ENCODE assay signal across 24 cellular contexts in genomic region chr1:160076295-160076694, GRCh38. TPM values are rescaled to one million over a fixed set of nuclear protein-coding genes. Genes with fewer than 3 reads are reported as not detected.
DNase-seq lines count a peak whose midpoint lies in the region; ATAC-seq, FAIRE-seq and TF ChIP-seq lines count a peak whose summit lies in the region.
"Had no signal": no experiment of that assay in that cellular context is flagged by ENCODE, and none has a peak within 500 bp of the region (broad histone marks: within the 10 kb centered on the region; RNA-seq: fewer than 3 reads in every experiment).

No MANE protein-coding gene starts in this region.

- H3K27me3 Mint-ChIP-seq in GM23338 (ENCODE audit: insufficient read depth, low read depth, poor library complexity) (peaks cover 6% of the 10 kb centered on the region), astrocyte (ENCODE audit: low read depth, unreplicated experiment) (peaks cover 55% of the 10 kb centered on the region)
- H3K27me3 Mint-ChIP-seq in activated CD8-positive, alpha-beta T cell treated with anti-CD3 and anti-CD28 coated beads for 36 hours, result peaks cover 48% of the 10 kb centered on the region

- H3K36me3 ChIP-seq in GM23338 (ENCODE audit: insufficient read depth) (no peaks in the 10 kb centered on the region), astrocyte (ENCODE audit: insufficient read depth, low read length) (no peaks in the 10 kb centered on the region), upper lobe of right lung (no peaks in the 10 kb centered on the region), MM.1S (replicated peaks; ENCODE audit: insufficient read depth, low read length) (no peaks in the 10 kb centered on the region)
- H3K36me3 ChIP-seq: BLaER1 treated with 17β-estradiol and CSF1 and Interleukin-3, amounts not matched to agents 10 nM and 100 nM; Peyer's patch; SJSA1 had no signal

- H4K20me1 ChIP-seq in GM23338 (replicated peaks; ENCODE audit: insufficient read depth) (no peaks in the 10 kb centered on the region), astrocyte (ENCODE audit: insufficient read depth, low read length) (no peaks in the 10 kb centered on the region), MM.1S (ENCODE audit: insufficient read depth, low read length) (no peaks in the 10 kb centered on the region)
- H4K20me1 ChIP-seq: BLaER1 treated with 17β-estradiol and CSF1 and Interleukin-3, amounts not matched to agents 10 nM and 100 nM had no signal

- no peak overlapping the region for H3K9ac ChIP-seq in astrocyte (ENCODE audit: low read length)
- H3K9ac ChIP-seq in MM.1S (ENCODE audit: low read length), result no peak overlapping the region
- H3K9ac ChIP-seq: BLaER1 treated with 17β-estradiol and CSF1 and Interleukin-3, amounts not matched to agents 10 nM and 100 nM; KMS-11 had no signal

- DNase-seq in GM23338 (ENCODE audit: low spot score) (no peak), astrocyte (ENCODE audit: low read depth) (peak; percentile 17), glomerular visceral epithelial cell (ENCODE audit: extremely low spot score) (peak; percentile 63), upper lobe of right lung (peak; percentile 3), MM.1S (no peak), DMS153 (lab: John Stamatoyannopoulos, UW) (no peak)
- no peak for DNase-seq in activated CD8-positive, alpha-beta T cell treated with anti-CD3 and anti-CD28 coated beads for 36 hours
- DNase-seq in stimulated activated CD4-positive, alpha-beta T cell treated with anti-CD3 and anti-CD28 coated beads, Interleukin-4, amount 100 ng/mL, for 24 hours, result no peak
- DNase-seq: ACHN; Calu3; CD8-positive, alpha-beta memory T cell; DMS79; IMR-90; NCI-H1694; NCI-H2081; NCI-H2171; NCI-H526 had no signal

- H3K4me1 Mint-ChIP-seq in GM23338, result peaks cover 2% of the 10 kb centered on the region; the same call in 2 of the 3 replicates
- H3K4me1 Mint-ChIP-seq in astrocyte (ENCODE audit: low read depth, unreplicated experiment), result peaks cover 4% of the 10 kb centered on the region
- peaks cover 22% of the 10 kb centered on the region for H3K4me1 Mint-ChIP-seq in activated CD8-positive, alpha-beta T cell treated with anti-CD3 and anti-CD28 coated beads for 36 hours (ENCODE audit: low read depth)

- 0 out of 2 replicates have a peak overlapping the region, but pooled peaks have one; percentile 35 for H2AFZ ChIP-seq in GM23338
- no peak overlapping the region for H2AFZ ChIP-seq in astrocyte (ENCODE audit: low read depth, low read length)
- H2AFZ ChIP-seq in MM.1S (ENCODE audit: low read length), result no peak overlapping the region

- H3K4me2 ChIP-seq in GM23338, result no peak overlapping the region
- no peak overlapping the region for H3K4me2 ChIP-seq in astrocyte (ENCODE audit: low read length)
- H3K4me2 ChIP-seq in MM.1S (ENCODE audit: low read depth, low read length), result no peak overlapping the region
- H3K4me2 ChIP-seq: KMS-11 had no signal

- CTCF ChIA-PET in activated CD8-positive, alpha-beta T cell treated with anti-CD3 and anti-CD28 coated beads for 36 hours (lab: Charles Lee), result interaction anchor here (4.4 to 33.7 kb wide), 4 partner anchors 8 to 69 kb away, joined by 38 to 693 read pairs (median 48); no protein-coding TSS in a partner anchor

- no peaks in the 10 kb centered on the region for H3K9me2 ChIP-seq in GM23338 (ENCODE audit: insufficient read depth)
- no peaks in the 10 kb centered on the region for H3K9me2 ChIP-seq in MM.1S (replicated peaks; ENCODE audit: insufficient read depth, low read length)

- intact Hi-C loops in upper lobe of right lung (cut with DNase I), result no loop called here
- intact Hi-C loops in activated CD8-positive, alpha-beta T cell treated with anti-CD3 and anti-CD28 coated beads for 36 hours (cut with micrococcal nuclease), result no loop called here

- H3K27me3 ChIP-seq in GM23338 (ENCODE audit: insufficient read depth), result peaks cover 46% of the 10 kb centered on the region
- H3K27me3 ChIP-seq in astrocyte (ENCODE audit: insufficient read depth, low read length), result peaks cover 39% of the 10 kb centered on the region
- H3K27me3 ChIP-seq in upper lobe of right lung, result peaks cover 39% of the 10 kb centered on the region
- H3K27me3 ChIP-seq in MM.1S (replicated peaks; ENCODE audit: insufficient read depth, low read length), result peaks cover 10% of the 10 kb centered on the region

- peaks cover 1% of the 10 kb centered on the region for H3K4me1 ChIP-seq in GM23338 (ENCODE audit: insufficient read depth)
- H3K4me1 ChIP-seq in astrocyte (ENCODE audit: insufficient read depth, low read length), result peaks cover 6% of the 10 kb centered on the region
- no peaks in the 10 kb centered on the region for H3K4me1 ChIP-seq in upper lobe of right lung
- H3K4me1 ChIP-seq in MM.1S (ENCODE audit: low read length), result peaks cover 32% of the 10 kb centered on the region
- H3K4me1 ChIP-seq: Peyer's patch had no signal

- H3K27ac Mint-ChIP-seq in GM23338 (no peak overlapping the region), astrocyte (ENCODE audit: unreplicated experiment) (no peak overlapping the region)
- no peak overlapping the region for H3K27ac Mint-ChIP-seq in activated CD8-positive, alpha-beta T cell treated with anti-CD3 and anti-CD28 coated beads for 36 hours
- H3K27ac Mint-ChIP-seq: CD8-positive, alpha-beta memory T cell had no signal

- H3K27ac ChIP-seq in GM23338 (ENCODE audit: low read depth) (no peak overlapping the region), astrocyte (ENCODE audit: low read depth, low read length) (no peak overlapping the region), upper lobe of right lung (no peak overlapping the region), MM.1S (ENCODE audit: low read length) (no peak overlapping the region)
- H3K27ac ChIP-seq: BLaER1 treated with 17β-estradiol and CSF1 and Interleukin-3, amounts not matched to agents 10 nM and 100 nM; KMS-11; Peyer's patch; SJSA1 had no signal

- H3K9me3 Mint-ChIP-seq in GM23338 (no peaks in the 10 kb centered on the region), astrocyte (ENCODE audit: unreplicated experiment) (no peaks in the 10 kb centered on the region)
- H3K9me3 Mint-ChIP-seq in activated CD8-positive, alpha-beta T cell treated with anti-CD3 and anti-CD28 coated beads for 36 hours, result no peaks in the 10 kb centered on the region
- H3K9me3 Mint-ChIP-seq: CD8-positive, alpha-beta memory T cell had no signal

- TF ChIP-seq CTCF in GM23338 (conservative IDR thresholded peaks at IDR 0.05; ENCODE audit: low read depth in 2 of 2) (no peak), astrocyte (IDR thresholded peaks at IDR 0.05; ENCODE audit: insufficient read depth, low read depth, low read length) (no peak), upper lobe of right lung (IDR thresholded peaks at IDR 0.05) (no peak), MM.1S (IDR thresholded peaks at IDR 0.05; ENCODE audit: low read length) (no peak)
- no peak for TF ChIP-seq CTCF in activated CD8-positive, alpha-beta T cell treated with anti-CD3 and anti-CD28 coated beads for 36 hours (IDR thresholded peaks at IDR 0.05)

- ATAC-seq in GM23338, result no peak
- ATAC-seq in upper lobe of right lung, result no peak
- ATAC-seq in activated CD8-positive, alpha-beta T cell treated with anti-CD3 and anti-CD28 coated beads for 36 hours, result no peak
- ATAC-seq: HCT116 had no signal

- POLR2A ChIA-PET in activated CD8-positive, alpha-beta T cell treated with anti-CD3 and anti-CD28 coated beads for 36 hours (lab: Charles Lee), result interaction anchor here (1.8 kb wide), 1 partner anchor 9 kb away, joined by 5 read pairs; no protein-coding TSS in a partner anchor

- H3F3A ChIP-seq in GM23338 (replicated peaks; ENCODE audit: low read depth) (peaks cover 2% of the 10 kb centered on the region; the same call in 1 of the 2 replicates), MM.1S (ENCODE audit: insufficient read depth, low read length) (peaks cover 19% of the 10 kb centered on the region)

- FAIRE-seq in astrocyte (lab: Jason Lieb, UNC), result no peak
- FAIRE-seq: GM12891 had no signal

- no peak overlapping the region for H3K4me3 Mint-ChIP-seq in GM23338
- H3K4me3 Mint-ChIP-seq in astrocyte (ENCODE audit: unreplicated experiment), result no peak overlapping the region
- H3K4me3 Mint-ChIP-seq in activated CD8-positive, alpha-beta T cell treated with anti-CD3 and anti-CD28 coated beads for 36 hours, result no peak overlapping the region
- H3K4me3 Mint-ChIP-seq: CD8-positive, alpha-beta memory T cell had no signal

- H3K9me3 ChIP-seq in astrocyte (ENCODE audit: insufficient read depth, low read depth, low read length) (no peaks in the 10 kb centered on the region), upper lobe of right lung (no peaks in the 10 kb centered on the region), MM.1S (replicated peaks; ENCODE audit: insufficient read depth, low read length) (no peaks in the 10 kb centered on the region)
- H3K9me3 ChIP-seq: BLaER1 treated with 17β-estradiol and CSF1 and Interleukin-3, amounts not matched to agents 10 nM and 100 nM; Peyer's patch; SJSA1 had no signal

- H3K36me3 Mint-ChIP-seq in GM23338 (ENCODE audit: low read depth), result no peaks in the 10 kb centered on the region
- H3K36me3 Mint-ChIP-seq in astrocyte (ENCODE audit: low read depth, unreplicated experiment), result no peaks in the 10 kb centered on the region
- H3K36me3 Mint-ChIP-seq in activated CD8-positive, alpha-beta T cell treated with anti-CD3 and anti-CD28 coated beads for 36 hours (ENCODE audit: low read depth), result no peaks in the 10 kb centered on the region

- no peak overlapping the region for H3K4me3 ChIP-seq in GM23338
- H3K4me3 ChIP-seq in astrocyte (ENCODE audit: insufficient read depth, low read depth, low read length), result no peak overlapping the region
- H3K4me3 ChIP-seq in upper lobe of right lung, result no peak overlapping the region
- H3K4me3 ChIP-seq in MM.1S (ENCODE audit: low read length), result no peak overlapping the region
- H3K4me3 ChIP-seq: BLaER1 treated with 17β-estradiol and CSF1 and Interleukin-3, amounts not matched to agents 10 nM and 100 nM; Peyer's patch; SJSA1 had no signal

- no peaks in the 10 kb centered on the region for H3K79me2 ChIP-seq in GM23338 (replicated peaks; ENCODE audit: insufficient read depth)
- H3K79me2 ChIP-seq in astrocyte (ENCODE audit: insufficient read depth, low read length), result no peaks in the 10 kb centered on the region
- H3K79me2 ChIP-seq in MM.1S (ENCODE audit: low read length), result no peaks in the 10 kb centered on the region

RNA-seq across cellular contexts. Expression of gene KCNJ9, which starts 5.0 kb away (rescaled TPM):
- 0.08 and 0.24 TPM in 2 replicates for total RNA-seq in GM23338 (2014; rRNA removed; shearing (Covaris generic))
- polyA plus RNA-seq in GM23338 (2016; fragmentation: Nextera tagmentation; extraction: Ambion mirVana), result 0.26 and 0.34 TPM in 2 replicates
- not detected in 2 replicates for total RNA-seq in astrocyte
- total RNA-seq in upper lobe of right lung, result not detected
- not detected for total RNA-seq in activated CD8-positive, alpha-beta T cell treated with anti-CD3 and anti-CD28 coated beads for 36 hours
- total RNA-seq: Calu3, IMR-90, OCI-LY7, Peyer's patch, SJSA1 had no signal
- polyA plus RNA-seq: CD8-positive, alpha-beta memory T cell; IMR-90 had no signal

RNA-seq across cellular contexts. Expression of gene KCNJ10, which starts 6.3 kb away (rescaled TPM):
- total RNA-seq in GM23338 (2014; rRNA removed; shearing (Covaris generic)), result 1.6 and 2.8 TPM in 2 replicates
- polyA plus RNA-seq in GM23338 (2016; fragmentation: Nextera tagmentation; extraction: Ambion mirVana), result 1.2 and 1.4 TPM in 2 replicates
- total RNA-seq in astrocyte (0.27 and 0.29 TPM in 2 replicates), upper lobe of right lung (not detected)
- under 1 TPM; 0.14 to 0.29 TPM for total RNA-seq in activated CD8-positive, alpha-beta T cell treated with anti-CD3 and anti-CD28 coated beads for 36 hours
- total RNA-seq: Calu3, IMR-90, Peyer's patch, SJSA1 had no signal
- polyA plus RNA-seq: CD8-positive, alpha-beta memory T cell; IMR-90 had no signal

RNA-seq across cellular contexts. Expression of gene IGSF8, which starts 22.1 kb away (rescaled TPM):
- total RNA-seq in GM23338 (2014; rRNA removed; shearing (Covaris generic)), result 111 and 120 TPM in 2 replicates
- 38.4 and 41.5 TPM in 2 replicates for polyA plus RNA-seq in GM23338 (2016; fragmentation: Nextera tagmentation; extraction: Ambion mirVana)
- total RNA-seq in astrocyte (42.8 and 45.8 TPM in 2 replicates), upper lobe of right lung (37.5 TPM)
- 10 to 100 TPM; 48.0 to 49.5 TPM for total RNA-seq in activated CD8-positive, alpha-beta T cell treated with anti-CD3 and anti-CD28 coated beads for 36 hours

RNA-seq across cellular contexts. Expression of gene ATP1A2, which starts 39.3 kb away (rescaled TPM):
- total RNA-seq in GM23338 (2014; rRNA removed; shearing (Covaris generic)), result 17.7 and 18.3 TPM in 2 replicates
- 4.9 and 5.2 TPM in 2 replicates for polyA plus RNA-seq in GM23338 (2016; fragmentation: Nextera tagmentation; extraction: Ambion mirVana)
- total RNA-seq in astrocyte, result 2.5 and 3.5 TPM in 2 replicates
- 5.6 TPM for total RNA-seq in upper lobe of right lung
- total RNA-seq in activated CD8-positive, alpha-beta T cell treated with anti-CD3 and anti-CD28 coated beads for 36 hours, result not detected
- total RNA-seq: Calu3; CD8-positive, alpha-beta memory T cell; OCI-LY7 had no signal
- polyA plus RNA-seq: CD8-positive, alpha-beta memory T cell had no signal

RNA-seq across cellular contexts. Expression of gene PIGM, which starts 44.5 kb away (rescaled TPM):
- 4.6 and 5.0 TPM in 2 replicates for total RNA-seq in GM23338 (2014; rRNA removed; shearing (Covaris generic))
- 5.0 TPM in 2 replicates for polyA plus RNA-seq in GM23338 (2016; fragmentation: Nextera tagmentation; extraction: Ambion mirVana)
- 7.0 and 7.8 TPM in 2 replicates for total RNA-seq in astrocyte
- 7.1 TPM for total RNA-seq in upper lobe of right lung
- 1 to 10 TPM; 3.9 to 4.0 TPM for total RNA-seq in activated CD8-positive, alpha-beta T cell treated with anti-CD3 and anti-CD28 coated beads for 36 hours

Comparison
In these comparisons a context has a peak if more than half of its experiments do, and no peak if none do; other contexts are left out.
1. DNase-seq: peak in astrocyte (single experiment), glomerular visceral epithelial cell (single experiment) and upper lobe of right lung (single experiment); none in GM23338 (single experiment), activated CD8-positive, alpha-beta T cell treated with anti-CD3 and anti-CD28 coated beads for 36 hours (single experiment), MM.1S (single experiment), DMS153 (single experiment) and stimulated activated CD4-positive, alpha-beta T cell treated with anti-CD3 and anti-CD28 coated beads, Interleukin-4, amount 100 ng/mL, for 24 hours (single experiment).